25 cellular contexts compared by ENCODE assay signal in genomic region chr10:87872828-87873227, GRCh38. TPM values are rescaled to one million over a fixed set of nuclear protein-coding genes. Genes with fewer than 3 reads are reported as not detected.
DNase-seq lines count a peak whose midpoint lies in the region; ATAC-seq, FAIRE-seq and TF ChIP-seq lines count a peak whose summit lies in the region.
"Had no signal": no experiment of that assay in that cellular context is flagged by ENCODE, and none has a peak within 500 bp of the region (broad histone marks: within the 10 kb centered on the region; RNA-seq: fewer than 3 reads in every experiment).

No MANE protein-coding gene starts in this region.

- intact Hi-C loops in CD4-positive, alpha-beta T cell (cut with DNase I, micrococcal nuclease): loop anchor here in 1 of 2 experiments (5.0 kb wide), 1 partner anchor 34 kb away; no protein-coding TSS in a partner anchor
- intact Hi-C loops in GM12878 (cut with micrococcal nuclease; ENCODE audit: unreplicated experiment): no loop called here
- intact Hi-C loops in sciatic nerve (cut with DNase I): no loop called here
- intact Hi-C loops in testis (cut with DNase I; ENCODE audit: low total_unique reads): no loop called here

- H3K36me3 ChIP-seq in GM12878 (ENCODE audit: control insufficient read depth in 2 of 2, insufficient read depth in 2 of 2, low read length in 1 of 2) (peaks cover 0 to 16% of the 10 kb centered on the region in 2 experiments; a peak in 2 of 4 replicates), testis (ENCODE audit: low read depth, missing control alignments) (no peaks in the 10 kb centered on the region)
- H3K36me3 ChIP-seq: SJCRH30 had no signal

- H3K27me3 Mint-ChIP-seq in CD4-positive, alpha-beta T cell: no peaks in the 10 kb centered on the region
- H3K27me3 Mint-ChIP-seq: activated CD8-positive, alpha-beta T cell treated with anti-CD3 and anti-CD28 coated beads for 36 hours; activated naive CD8-positive, alpha-beta T cell treated with anti-CD3 and anti-CD28 coated beads, Interleukin-2, amount 50 U/mL, for 24 hours had no signal

- peaks cover 48% of the 10 kb centered on the region for H3K36me3 Mint-ChIP-seq in CD4-positive, alpha-beta T cell (ENCODE audit: low read depth)
- H3K36me3 Mint-ChIP-seq: immature natural killer cell had no signal

- no peak for TF ChIP-seq EP300 in GM12878 (IDR thresholded peaks at IDR 0.05; ENCODE audit: borderline replicate concordance in 1 of 2, control insufficient read depth in 1 of 2, low read depth in 2 of 2, low read length in 2 of 2)

- no peak for ATAC-seq in CD4-positive, alpha-beta T cell (ENCODE audit: poor library complexity)
- peak; percentile 8 for ATAC-seq in GM12878
- peak; percentile 41 for ATAC-seq in sciatic nerve
- ATAC-seq: activated CD8-positive, alpha-beta T cell treated with anti-CD3 and anti-CD28 coated beads for 36 hours; activated naive CD8-positive, alpha-beta T cell treated with anti-CD3 and anti-CD28 coated beads, Interleukin-2, amount 50 U/mL, for 24 hours had no signal

- no peak overlapping the region for H3K27ac ChIP-seq in CD4-positive, alpha-beta T cell (ENCODE audit: low read depth, low read length)
- no peak overlapping the region for H3K27ac ChIP-seq in GM12878 (ENCODE audit: control insufficient read depth, insufficient read depth)
- H3K27ac ChIP-seq in testis: no peak overlapping the region
- H3K27ac ChIP-seq: left lung, SJCRH30, stomach, transverse colon had no signal

- peak overlapping the region; percentile 60 for H3K4me2 ChIP-seq in GM12878 (ENCODE audit: control insufficient read depth, insufficient read depth)

- H3K27me3 ChIP-seq in CD4-positive, alpha-beta T cell (ENCODE audit: control insufficient read depth, insufficient read depth, low read length): no peaks in the 10 kb centered on the region
- H3K27me3 ChIP-seq in GM12878 (replicated peaks in 1 of 2; ENCODE audit: control insufficient read depth in 2 of 2, insufficient read depth in 2 of 2, low read length in 1 of 2) (no peaks in the 10 kb centered on the region), testis (no peaks in the 10 kb centered on the region)
- H3K27me3 ChIP-seq: left lung, SJCRH30, stomach, transverse colon had no signal

- H3K79me2 ChIP-seq in GM12878 (ENCODE audit: control insufficient read depth, insufficient read depth, low read length): peaks cover 100% of the 10 kb centered on the region

- H3K9me3 ChIP-seq in CD4-positive, alpha-beta T cell (ENCODE audit: control insufficient read depth, low read length): no peaks in the 10 kb centered on the region
- H3K9me3 ChIP-seq in GM12878 (replicated peaks; ENCODE audit: control insufficient read depth, insufficient read depth, low read length): no peaks in the 10 kb centered on the region; the same call in 2 of the 3 replicates
- H3K9me3 ChIP-seq in testis: no peaks in the 10 kb centered on the region
- H3K9me3 ChIP-seq: left lung, SJCRH30, stomach, transverse colon had no signal

- DNase-seq in CD4-positive, alpha-beta T cell: no peak
- no peak for DNase-seq in H54 (ENCODE audit: insufficient read length, low spot score)
- DNase-seq in GM12878 (ENCODE audit: low read depth, low spot score): no peak
- DNase-seq in sciatic nerve (ENCODE audit: low spot score): no peak
- no peak for DNase-seq in testis
- no peak for DNase-seq in UCSD-AML1 (lab: John Stamatoyannopoulos, UW; ENCODE audit: unreplicated experiment)
- DNase-seq in A172 (ENCODE audit: low spot score): no peak
- DNase-seq: activated CD4-positive, alpha-beta T cell treated with anti-CD3 and anti-CD28 coated beads for 1 hour; activated CD8-positive, alpha-beta T cell treated with anti-CD3 and anti-CD28 coated beads for 36 hours; activated gamma-delta T cell; activated naive CD8-positive, alpha-beta T cell treated with anti-CD3 and anti-CD28 coated beads, Interleukin-2, amount 50 U/mL, for 24 hours; H9; hypothalamus; immature natural killer cell; NCI-H1105; NCI-H2029 treated with DMSO at 0.1 percent for 48 hours; NCI-H2227 treated with DMSO at 0.1 percent for 48 hours; NCI-H69; retina; SJCRH30; small intestine; stomach; transverse colon had no signal

- H3K4me3 Mint-ChIP-seq in CD4-positive, alpha-beta T cell: peak overlapping the region; percentile 4
- H3K4me3 Mint-ChIP-seq: activated CD8-positive, alpha-beta T cell treated with anti-CD3 and anti-CD28 coated beads for 36 hours; activated naive CD8-positive, alpha-beta T cell treated with anti-CD3 and anti-CD28 coated beads, Interleukin-2, amount 50 U/mL, for 24 hours; H9; immature natural killer cell; nephron had no signal

- 98% methylated on average over 6 of the region's 6 CpGs for WGBS in GM12878 (ENCODE audit: insufficient coverage, insufficient replicate concordance, low lambda C conversion rate, missing lambda C conversion rate)
- WGBS in testis, 2 donors: 89 to 96% methylated on average over 6 of the region's 6 CpGs

- TF ChIP-seq CTCF in CD4-positive, alpha-beta T cell (IDR thresholded peaks at IDR 0.05): no peak
- no peak for TF ChIP-seq CTCF in GM12878 (IDR thresholded peaks at IDR 0.05 in 2 of 3, conservative IDR thresholded peaks at IDR 0.05 in 1 of 3; ENCODE audit: control insufficient read depth in 2 of 3, extremely low read depth in 1 of 3, insufficient read depth in 1 of 3, low read depth in 3 of 3, low read length in 3 of 3)
- no peak for TF ChIP-seq CTCF in testis (IDR thresholded peaks at IDR 0.05)

- no peak overlapping the region for H3K27ac Mint-ChIP-seq in CD4-positive, alpha-beta T cell
- H3K27ac Mint-ChIP-seq: activated CD8-positive, alpha-beta T cell treated with anti-CD3 and anti-CD28 coated beads for 36 hours; activated naive CD8-positive, alpha-beta T cell treated with anti-CD3 and anti-CD28 coated beads, Interleukin-2, amount 50 U/mL, for 24 hours; immature natural killer cell; nephron had no signal

- BruUV-seq in GM12878 (replicated peaks; lab: Mats Ljungman, UMichigan): no TSS peak

- H3K9me3 Mint-ChIP-seq in CD4-positive, alpha-beta T cell: no peaks in the 10 kb centered on the region
- H3K9me3 Mint-ChIP-seq: activated CD8-positive, alpha-beta T cell treated with anti-CD3 and anti-CD28 coated beads for 36 hours; activated naive CD8-positive, alpha-beta T cell treated with anti-CD3 and anti-CD28 coated beads, Interleukin-2, amount 50 U/mL, for 24 hours; H9; immature natural killer cell; nephron had no signal

- SMC1A ChIA-PET in GM12878 (lab: Charles Lee; ENCODE audit: uncharacterized antibody, unreplicated experiment): interaction anchor here (0.8 to 4.0 kb wide), 10 partner anchors 10 to 241 kb away, joined by 3 to 12 read pairs (median 4); no protein-coding TSS in a partner anchor

- RAD21 ChIA-PET in GM12878 (lab: Charles Lee; ENCODE audit: unreplicated experiment): interaction anchor here (1.2 to 4.1 kb wide), 5 partner anchors 10 to 512 kb away, joined by 3 to 18 read pairs (median 6); no protein-coding TSS in a partner anchor

- H3K4me1 ChIP-seq in GM12878 (ENCODE audit: control insufficient read depth, insufficient read depth, low read length) (no peaks in the 10 kb centered on the region), testis (peaks cover 26% of the 10 kb centered on the region)
- H3K4me1 ChIP-seq: SJCRH30 had no signal

- peak; percentile 20 for FAIRE-seq in H54 (lab: Jason Lieb, UNC)
- FAIRE-seq in GM12878 (lab: Jason Lieb, UNC): no peak
- FAIRE-seq: small intestine had no signal

- in situ Hi-C loops in GM12878 (cut with MboI): no loop called here

- TF ChIP-seq POLR2A in H54 (IDR thresholded peaks at IDR 0.05; ENCODE audit: low read depth, low read length) (no peak), GM12878 (IDR thresholded peaks at IDR 0.05; ENCODE audit: low read depth, low read length) (no peak), testis (IDR thresholded peaks at IDR 0.05) (no peak)

- H2AFZ ChIP-seq in GM12878 (ENCODE audit: control insufficient read depth, low read depth, low read length): no peak overlapping the region

- TF ChIP-seq RAD21 in GM12878 (IDR thresholded peaks at IDR 0.05; ENCODE audit: insufficient read depth, low read depth, low read length): no peak

- POLR2A ChIA-PET in CD4-positive, alpha-beta T cell (lab: Charles Lee): interaction anchor here (0.9 to 3.5 kb wide), 6 partner anchors 10 to 514 kb away, joined by 3 to 30 read pairs (median 4); partner anchors contain the start of genes KLLN and PTEN
- POLR2A ChIA-PET in GM12878 (lab: Charles Lee): interaction anchor here (2.5 kb wide), 1 partner anchor 10 kb away, joined by 12 read pairs; the partner anchor contains the start of genes KLLN and PTEN

- H4K20me1 ChIP-seq in GM12878 (ENCODE audit: control insufficient read depth, insufficient read depth): no peaks in the 10 kb centered on the region; the same call in 1 of the 2 replicates

- H3K4me1 Mint-ChIP-seq in CD4-positive, alpha-beta T cell (ENCODE audit: low read depth): peaks cover 77% of the 10 kb centered on the region

- CTCF ChIA-PET in CD4-positive, alpha-beta T cell (lab: Charles Lee): interaction anchor here (2.0 kb wide), 1 partner anchor 55 kb away, joined by 4 read pairs; the partner anchor contains the start of gene ATAD1
- CTCF ChIA-PET in GM12878 (lab: Yijun Ruan, JAX): interaction anchor here (1.0 to 1.5 kb wide), 4 partner anchors 10 to 195 kb away, joined by 3 to 5 read pairs (median 4); no protein-coding TSS in a partner anchor

- no peak overlapping the region for H3K9ac ChIP-seq in GM12878 (ENCODE audit: control insufficient read depth, insufficient read depth, low read length)

- peak overlapping the region; percentile 61 for H3K4me3 ChIP-seq in GM12878
- H3K4me3 ChIP-seq in testis: no peak overlapping the region
- H3K4me3 ChIP-seq: left lung, SJCRH30, stomach, transverse colon had no signal

RNA-seq across cellular contexts. Expression of gene PTEN, which starts 9.4 kb away (rescaled TPM):
- 10 to 100 TPM; 79.8 to 86.0 TPM for total RNA-seq in CD4-positive, alpha-beta T cell
- 856 and 868 TPM in 2 replicates for total RNA-seq in GM12878 (2013; cell fraction: nucleolus; rRNA removed)
- 83.1 and 113 TPM in 2 replicates for total RNA-seq in GM12878 (2014; rRNA removed)
- 175 and 183 TPM in 2 replicates for total RNA-seq in GM12878 (2014; rRNA removed; fragmentation: Illumina TruSeq; extraction: Trizol)
- total RNA-seq in GM12878 (2021): 87.5 and 94.9 TPM in 2 replicates
- polyA plus RNA-seq in GM12878 (2011; ENCODE audit: low read depth): 24.4 TPM
- 94.3 and 180 TPM in 2 replicates for polyA plus RNA-seq in GM12878 (2011; rRNA removed)
- 19.9 and 22.4 TPM in 2 replicates for polyA plus RNA-seq in GM12878 (2011; cell fraction: cytosol; rRNA removed)
- polyA plus RNA-seq in GM12878 (2011; cell fraction: nucleus; rRNA removed): 52.2 and 61.7 TPM in 2 replicates
- 100 and 102 TPM in 2 replicates for polyA plus RNA-seq in GM12878 (2012)
- polyA plus RNA-seq in GM12878 (2014; fragmentation: Illumina TruSeq; extraction: Trizol): 53.0 and 67.7 TPM in 2 replicates
- polyA plus RNA-seq in GM12878 (2014; fragmentation: Nextera tagmentation; extraction: Ambion mirVana): 10 to 100 TPM; 26.1 to 59.5 TPM
- polyA plus RNA-seq in GM12878 (2014; rRNA removed): 35.0 and 45.0 TPM in 2 replicates
- 10 to 100 TPM; 49.5 to 56.8 TPM for polyA plus RNA-seq in GM12878 (2016; fragmentation: Nextera tagmentation; extraction: Ambion mirVana)
- 143 and 199 TPM in 2 replicates for polyA minus RNA-seq in GM12878 (2011; rRNA and poly(A)+ RNA removed)
- polyA minus RNA-seq in GM12878 (2011; cell fraction: cytosol; rRNA and poly(A)+ RNA removed): 54.9 and 66.1 TPM in 2 replicates
- 165 and 285 TPM in 2 replicates for polyA minus RNA-seq in GM12878 (2011; cell fraction: nucleus; rRNA and poly(A)+ RNA removed)
- total RNA-seq in sciatic nerve: 139 TPM
- 100 to 1,000 TPM in 1 of 2 donors, 10 to 100 TPM in 1; 85.4 to 118 TPM for total RNA-seq in testis
- 96.8 TPM for polyA plus RNA-seq in testis (ENCODE audit: insufficient read depth, low read depth, low replicate concordance)
- total RNA-seq in A172 (2014; rRNA removed; shearing (Covaris generic)): 11.3 and 11.6 TPM in 2 replicates

RNA-seq across cellular contexts. Expression of gene KLLN, which starts 9.5 kb away (rescaled TPM):
- total RNA-seq in CD4-positive, alpha-beta T cell: under 1 TPM; 0.33 to 0.36 TPM
- 3.1 and 3.4 TPM in 2 replicates for total RNA-seq in GM12878 (2013; cell fraction: nucleolus; rRNA removed)
- total RNA-seq in GM12878 (2014; rRNA removed) (1.4 and 1.7 TPM in 2 replicates), GM12878 (2014; rRNA removed; fragmentation: Illumina TruSeq; extraction: Trizol) (1.5 TPM in 2 replicates), GM12878 (2021) (1.9 and 2.0 TPM in 2 replicates), sciatic nerve (0.98 TPM), testis (1 to 10 TPM; 2.0 to 3.9 TPM)
- polyA plus RNA-seq in GM12878 (2011; ENCODE audit: low read depth): 0.62 TPM
- polyA plus RNA-seq in GM12878 (2011; rRNA removed) (0.86 and 0.87 TPM in 2 replicates), GM12878 (2014; fragmentation: Illumina TruSeq; extraction: Trizol) (1.7 and 2.1 TPM in 2 replicates), GM12878 (2014; fragmentation: Nextera tagmentation; extraction: Ambion mirVana) (1 to 10 TPM; 2.0 to 2.1 TPM), GM12878 (2014; rRNA removed) (1.1 TPM in 2 replicates), GM12878 (2016; fragmentation: Nextera tagmentation; extraction: Ambion mirVana) (1 to 10 TPM; 1.8 to 2.2 TPM), testis (ENCODE audit: insufficient read depth, low read depth, low replicate concordance) (2.0 TPM)
- 0.91 and 1.0 TPM in 2 replicates for polyA plus RNA-seq in GM12878 (2011; cell fraction: cytosol; rRNA removed)
- polyA plus RNA-seq in GM12878 (2011; cell fraction: nucleus; rRNA removed): 1.3 and 1.7 TPM in 2 replicates
- 0.99 and 1.5 TPM in 2 replicates for polyA plus RNA-seq in GM12878 (2012)
- polyA minus RNA-seq in GM12878 (2011; rRNA and poly(A)+ RNA removed): 2.0 and 2.2 TPM in 2 replicates
- 0.94 and 1.3 TPM in 2 replicates for polyA minus RNA-seq in GM12878 (2011; cell fraction: cytosol; rRNA and poly(A)+ RNA removed)
- polyA minus RNA-seq in GM12878 (2011; cell fraction: nucleus; rRNA and poly(A)+ RNA removed): 3.6 and 5.4 TPM in 2 replicates
- 0.41 and 0.43 TPM in 2 replicates for total RNA-seq in A172 (2014; rRNA removed; shearing (Covaris generic))

RNA-seq across cellular contexts. Expression of gene ATAD1, which starts 54.8 kb away (rescaled TPM):
- total RNA-seq in CD4-positive, alpha-beta T cell: 10 to 100 TPM; 33.7 to 38.7 TPM
- 142 and 161 TPM in 2 replicates for total RNA-seq in GM12878 (2013; cell fraction: nucleolus; rRNA removed)
- 30.3 and 35.9 TPM in 2 replicates for total RNA-seq in GM12878 (2014; rRNA removed)
- total RNA-seq in GM12878 (2014; rRNA removed; fragmentation: Illumina TruSeq; extraction: Trizol): 40.1 and 41.3 TPM in 2 replicates
- 37.7 and 48.9 TPM in 2 replicates for total RNA-seq in GM12878 (2021)
- polyA plus RNA-seq in GM12878 (2011; ENCODE audit: low read depth): 12.0 TPM
- polyA plus RNA-seq in GM12878 (2011; rRNA removed): 40.8 and 79.5 TPM in 2 replicates
- polyA plus RNA-seq in GM12878 (2011; cell fraction: cytosol; rRNA removed): 9.7 and 13.3 TPM in 2 replicates
- polyA plus RNA-seq in GM12878 (2011; cell fraction: nucleus; rRNA removed): 16.8 and 17.1 TPM in 2 replicates
- 17.4 and 29.0 TPM in 2 replicates for polyA plus RNA-seq in GM12878 (2012)
- polyA plus RNA-seq in GM12878 (2014; fragmentation: Illumina TruSeq; extraction: Trizol): 43.3 and 56.8 TPM in 2 replicates
- 10 to 100 TPM; 33.6 to 35.0 TPM for polyA plus RNA-seq in GM12878 (2014; fragmentation: Nextera tagmentation; extraction: Ambion mirVana)
- polyA plus RNA-seq in GM12878 (2014; rRNA removed): 20.5 and 24.7 TPM in 2 replicates
- 10 to 100 TPM; 58.0 to 59.3 TPM for polyA plus RNA-seq in GM12878 (2016; fragmentation: Nextera tagmentation; extraction: Ambion mirVana)
- 16.3 and 27.9 TPM in 2 replicates for polyA minus RNA-seq in GM12878 (2011; rRNA and poly(A)+ RNA removed)
- polyA minus RNA-seq in GM12878 (2011; cell fraction: cytosol; rRNA and poly(A)+ RNA removed): 12.7 and 13.1 TPM in 2 replicates
- polyA minus RNA-seq in GM12878 (2011; cell fraction: nucleus; rRNA and poly(A)+ RNA removed): 16.0 and 24.2 TPM in 2 replicates
- 59.5 TPM for total RNA-seq in sciatic nerve
- total RNA-seq in testis: 100 to 1,000 TPM in 1 of 2 donors, 10 to 100 TPM in 1; 68.5 to 107 TPM
- polyA plus RNA-seq in testis (ENCODE audit: insufficient read depth, low read depth, low replicate concordance): 162 TPM
- 62.9 TPM in 2 replicates for total RNA-seq in A172 (2014; rRNA removed; shearing (Covaris generic))
